8 cellular contexts compared by ENCODE assay signal in the genomic region with DNA sequence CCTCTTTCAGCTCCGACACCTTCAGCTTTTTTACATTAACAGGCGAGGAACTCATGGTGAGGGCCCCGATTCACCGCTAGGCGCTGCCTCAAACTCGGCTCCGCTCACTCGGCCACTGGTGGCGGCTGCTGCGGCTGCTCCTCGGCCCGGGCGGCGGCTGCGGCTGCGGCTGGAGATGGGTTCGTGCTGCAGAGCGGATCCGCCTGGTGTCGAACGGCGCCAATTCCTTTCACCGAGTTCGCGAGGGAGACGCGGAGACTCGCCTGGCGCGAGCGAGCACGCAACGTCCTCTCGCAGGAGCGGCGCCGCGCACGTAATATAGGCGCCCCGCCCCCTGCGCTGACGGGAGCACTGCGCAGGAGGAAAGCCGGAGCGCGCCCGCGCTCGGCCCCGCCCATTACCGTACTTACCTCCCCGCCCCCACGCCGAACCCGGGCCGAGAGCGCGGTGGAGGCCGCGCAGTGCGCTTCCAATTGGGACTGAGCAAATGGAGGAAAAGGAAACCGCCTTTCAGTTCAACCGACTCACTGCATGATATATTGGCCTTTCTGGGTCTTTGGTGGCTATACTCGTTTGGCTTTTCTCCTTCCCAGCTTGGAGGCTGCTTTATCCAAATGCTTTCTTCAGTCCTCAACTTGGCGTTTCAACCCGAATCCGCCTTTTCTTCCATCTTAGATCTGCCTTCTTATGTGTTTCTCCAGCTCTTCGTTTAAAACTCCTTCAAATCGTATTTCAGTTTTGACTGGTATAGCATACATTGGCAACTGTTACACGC. TPM values are rescaled to one million over a fixed set of nuclear protein-coding genes. Genes with fewer than 3 reads are reported as not detected.
DNase-seq lines count a peak whose midpoint lies in the region; ATAC-seq, FAIRE-seq and TF ChIP-seq lines count a peak whose summit lies in the region.

A gene (minus strand): TSS at position 291 of the 775 bp plus-strand sequence. CDS start 236 bp downstream, at position 55.

- WGBS in mammary epithelial cell (ENCODE audit: low coverage, missing lambda C conversion rate) = under 1% methylated on average over 31 of the region's 71 CpGs
- 0 to 1% (median 0%) methylated on average over 71 of the region's 71 CpGs for WGBS in small intestine, 3 donors

- peak within 1 kb of the TSS; percentile 99 for H3K4me3 ChIP-seq in WERI-Rb-1 (ENCODE audit: low read depth, low read length)
- peak within 1 kb of the TSS; percentile 91 to 97 (median 95) for H3K4me3 ChIP-seq in mammary epithelial cell (replicated peaks in 1 of 3; ENCODE audit: insufficient read depth in 1 of 3, low read depth in 2 of 3, low read length in 3 of 3)
- H3K4me3 ChIP-seq in iPS-20b (ENCODE audit: low read length) = peak within 1 kb of the TSS; percentile 81
- peak within 1 kb of the TSS; percentile 83 to 100 for H3K4me3 ChIP-seq in small intestine (ENCODE audit: low read depth in 1 of 2, low read length in 2 of 2)

- peaks cover 44% of the 10 kb centered on the region for H3K36me3 ChIP-seq in WERI-Rb-1
- H3K36me3 ChIP-seq in mammary epithelial cell (ENCODE audit: insufficient read depth, low read length) = peaks cover 10% of the 10 kb centered on the region
- peaks cover 39% of the 10 kb centered on the region for H3K36me3 ChIP-seq in iPS-20b (ENCODE audit: insufficient read depth, low read depth, low read length)
- peaks cover 0 to 6% of the 10 kb centered on the region in 2 donors for H3K36me3 ChIP-seq in small intestine (ENCODE audit: control insufficient read depth in 2 of 2, insufficient read depth in 2 of 2, low read length in 2 of 2)

- DNase-seq in AG08395 (ENCODE audit: low spot score) (peak; percentile 94), NCI-H2227 (lab: John Stamatoyannopoulos, UW; ENCODE audit: unreplicated experiment) (peak; percentile 99), WERI-Rb-1 (peak; percentile 97), mammary epithelial cell (peak; percentile 96), small intestine (peak; percentile 96)

- ATAC-seq in GM18873 (IDR thresholded peaks at IDR 0.05; ENCODE audit: low FRiP score, unreplicated experiment) (peak; percentile 66), HG03139 (IDR thresholded peaks at IDR 0.05; ENCODE audit: unreplicated experiment) (peak; percentile 57)

- peaks cover 26% of the 10 kb centered on the region for H4K20me1 ChIP-seq in mammary epithelial cell (ENCODE audit: insufficient read depth, low read length)

- FAIRE-seq in small intestine (lab: Jason Lieb, UNC) = no peak

- H3K9me3 ChIP-seq in WERI-Rb-1 (ENCODE audit: severe bottlenecking) = no peaks in the 10 kb centered on the region
- H3K9me3 ChIP-seq in mammary epithelial cell (replicated peaks; ENCODE audit: insufficient read depth, low read length) = no peaks in the 10 kb centered on the region
- H3K9me3 ChIP-seq in iPS-20b (ENCODE audit: insufficient read depth, low read depth, low read length) = no peaks in the 10 kb centered on the region
- no peaks in the 10 kb centered on the region for H3K9me3 ChIP-seq in small intestine (ENCODE audit: control insufficient read depth, low read depth)

- TF ChIP-seq CTCF in WERI-Rb-1 (IDR thresholded peaks at IDR 0.05; ENCODE audit: low read depth, low read length) (0 out of 2 replicates have a peak, but pooled peaks have one; percentile 1), mammary epithelial cell (conservative IDR thresholded peaks at IDR 0.05 in 1 of 2, IDR thresholded peaks at IDR 0.05 in 1 of 2; ENCODE audit: extremely low read depth in 1 of 2, insufficient read depth in 1 of 2, low read depth in 1 of 2, low read length in 2 of 2) (peak in 1 of 2 donors; percentile 45)

- dilution Hi-C loops in mammary epithelial cell (cut with HindIII; ENCODE audit: low sequenced_read_pairs) = no loop called here

- intact Hi-C loops in mammary epithelial cell (cut with micrococcal nuclease) = loop anchor here (1.0 to 5.0 kb wide), 3 partner anchors 106 to 1628 kb away; no protein-coding TSS in a partner anchor

- H3K4me1 ChIP-seq in mammary epithelial cell (ENCODE audit: insufficient read depth, low read length) (peaks cover 22% of the 10 kb centered on the region), iPS-20b (ENCODE audit: insufficient read depth, low read length) (peaks cover 19% of the 10 kb centered on the region; the same call in 1 of the 2 replicates), small intestine (ENCODE audit: control insufficient read depth in 2 of 2, insufficient read depth in 1 of 2, low read depth in 1 of 2, low read length in 1 of 2) (peaks cover 4 to 7% of the 10 kb centered on the region in 2 donors)

- peak within 1 kb of the TSS; percentile 97 for H3K9ac ChIP-seq in mammary epithelial cell (ENCODE audit: insufficient read depth, low read length)
- peak within 1 kb of the TSS; percentile 95 for H3K9ac ChIP-seq in iPS-20b (ENCODE audit: low read depth, low read length)

- in situ Hi-C loops in mammary epithelial cell (cut with MboI; ENCODE audit: low sequenced_read_pairs in 2 of 2) = loop anchor here in 1 of 2 donors (10.0 to 25.0 kb wide), 2 partner anchors 100 to 173 kb away; a partner anchor contains a TSS

- peaks cover 48% of the 10 kb centered on the region for H3K79me2 ChIP-seq in mammary epithelial cell (ENCODE audit: insufficient read depth, low read length)

- H3K27me3 ChIP-seq in WERI-Rb-1 (ENCODE audit: insufficient read depth, low read depth, severe bottlenecking) (no peaks in the 10 kb centered on the region), mammary epithelial cell (ENCODE audit: insufficient read depth, low read length) (no peaks in the 10 kb centered on the region), iPS-20b (ENCODE audit: insufficient read depth, low read length) (no peaks in the 10 kb centered on the region), small intestine (ENCODE audit: control insufficient read depth in 2 of 2, insufficient read depth in 2 of 2, low read length in 2 of 2) (no peaks in the 10 kb centered on the region)

- peak within 1 kb of the TSS; percentile 85 for H3K4me2 ChIP-seq in mammary epithelial cell (ENCODE audit: insufficient read depth, low read depth, low read length)

- no TSS peak for BruUV-seq in mammary epithelial cell (replicated peaks; lab: Mats Ljungman, UMichigan)

- H3K27ac ChIP-seq in WERI-Rb-1 (peak within 1 kb of the TSS; percentile 99), mammary epithelial cell (ENCODE audit: insufficient read depth, low read depth, low read length) (peak within 1 kb of the TSS; percentile 98), iPS-20b (ENCODE audit: low read length) (peak within 1 kb of the TSS; percentile 98), small intestine (ENCODE audit: low read depth in 1 of 2, low read length in 1 of 2) (peak within 1 kb of the TSS; percentile 95 to 98)

- peak within 1 kb of the TSS; percentile 91 for H2AFZ ChIP-seq in mammary epithelial cell (ENCODE audit: low read depth, low read length)

- CTCF ChIA-PET in mammary epithelial cell (lab: Charles Lee; ENCODE audit: low non-redundant PET) = interaction anchor here (0.6 kb wide), 1 partner anchor 1114 kb away, joined by 3 read pairs; no protein-coding TSS in a partner anchor

RNA-seq across cellular contexts. Expression of the gene that starts here (rescaled TPM):
- total RNA-seq in mammary epithelial cell = 100 to 1,000 TPM; 167 to 292 TPM
- polyA plus RNA-seq in mammary epithelial cell (126 TPM), small intestine (100 to 1,000 TPM in 2 of 3 donors, 10 to 100 TPM in 1; 84.8 to 194 (median 109) TPM)
- polyA minus RNA-seq in mammary epithelial cell = 322 TPM

Comparison
In these comparisons a context has a peak if more than half of its experiments do, and no peak if none do; other contexts are left out.
1. Peak in every context shown above with its lines: DNase-seq, ATAC-seq, H3K4me3 ChIP-seq and H3K27ac ChIP-seq.